8 cellular contexts compared by ENCODE assay signal in genomic region chr9:18473551-18474279, GRCh38. TPM values are rescaled to one million over a fixed set of nuclear protein-coding genes. Genes with fewer than 3 reads are reported as not detected.
DNase-seq lines count a peak whose midpoint lies in the region; ATAC-seq lines count a peak whose summit lies in the region.

ADAMTSL1 (plus strand) TSS chr9:18474153; CDS start chr9:18474233, 80 bp downstream.

- intact Hi-C loops in Right ventricle myocardium inferior (cut with DNase I) (no loop called here), cardiac septum (cut with DNase I) (loop anchor here (10.0 kb wide), 1 partner anchor 311 kb away; no protein-coding TSS in a partner anchor), aorta (cut with DNase I) (no loop called here)

- H3K27ac Mint-ChIP-seq in stimulated activated effector memory CD8-positive, alpha-beta T cell treated with anti-CD3 and anti-CD28 coated beads, Interleukin-12 subunit alpha, Interleukin-12 subunit beta, amount 100 ng/mL, for 72 hours = no peak within 1 kb of the TSS

- H3K4me3 Mint-ChIP-seq in stimulated activated effector memory CD8-positive, alpha-beta T cell treated with anti-CD3 and anti-CD28 coated beads, Interleukin-12 subunit alpha, Interleukin-12 subunit beta, amount 100 ng/mL, for 72 hours = no peak within 1 kb of the TSS

- H2BK120ac ChIP-seq in mesendoderm (ENCODE audit: low read depth, low read length) = no peak within 1 kb of the TSS

- no peak within 1 kb of the TSS for H2BK15ac ChIP-seq in mesendoderm (replicated peaks; ENCODE audit: low read depth)

- H3K36me3 Mint-ChIP-seq in stimulated activated effector memory CD8-positive, alpha-beta T cell treated with anti-CD3 and anti-CD28 coated beads, Interleukin-12 subunit alpha, Interleukin-12 subunit beta, amount 100 ng/mL, for 72 hours = no peaks in the 10 kb centered on the region

- no peak within 1 kb of the TSS for H3K23ac ChIP-seq in mesendoderm (ENCODE audit: low read length)

- H3K27me3 ChIP-seq in mesendoderm (ENCODE audit: insufficient read depth, low read length, poor library complexity) = no peaks in the 10 kb centered on the region
- no peaks in the 10 kb centered on the region for H3K27me3 ChIP-seq in aorta (ENCODE audit: control insufficient read depth in 1 of 2, insufficient read depth in 2 of 2, low read length in 1 of 2)

- H3K4me2 ChIP-seq in mesendoderm (ENCODE audit: low read length) = peak within 1 kb of the TSS; percentile 71

- H3K18ac ChIP-seq in mesendoderm (ENCODE audit: low read length) = no peak within 1 kb of the TSS

- H3K4ac ChIP-seq in mesendoderm (ENCODE audit: low read depth, low read length) = no peak within 1 kb of the TSS

- no peaks in the 10 kb centered on the region for H3K79me2 ChIP-seq in mesendoderm (ENCODE audit: control insufficient read depth, insufficient read depth, low read length)

- H2BK5ac ChIP-seq in mesendoderm (ENCODE audit: low read length) = no peak within 1 kb of the TSS

- H3K27ac ChIP-seq in mesendoderm (ENCODE audit: low read depth, low read length) (no peak within 1 kb of the TSS), aorta (ENCODE audit: low read depth in 1 of 2, low read length in 2 of 2) (peak within 1 kb of the TSS; percentile 69 to 90)

- ATAC-seq in Right ventricle myocardium inferior (peak; percentile 82), aorta (ENCODE audit: low FRiP score) (peak; percentile 46)
- ATAC-seq in stimulated activated effector memory CD8-positive, alpha-beta T cell treated with anti-CD3 and anti-CD28 coated beads, Interleukin-12 subunit alpha, Interleukin-12 subunit beta, amount 100 ng/mL, for 72 hours = no peak

- no peak within 1 kb of the TSS for H4K5ac ChIP-seq in mesendoderm (ENCODE audit: low read length)

- peak within 1 kb of the TSS; percentile 39 for H3K9ac ChIP-seq in mesendoderm (ENCODE audit: low read length)

- peaks cover 5% of the 10 kb centered on the region for H3K4me1 ChIP-seq in mesendoderm (ENCODE audit: control insufficient read depth, low read depth, low read length)
- H3K4me1 ChIP-seq in aorta (ENCODE audit: control insufficient read depth in 1 of 2, insufficient read depth in 2 of 2, low read length in 2 of 2) = peaks cover 2 to 4% of the 10 kb centered on the region in 2 donors

- no peaks in the 10 kb centered on the region for H3K36me3 ChIP-seq in mesendoderm (ENCODE audit: control insufficient read depth, insufficient read depth, low read length)
- no peaks in the 10 kb centered on the region for H3K36me3 ChIP-seq in aorta (ENCODE audit: control insufficient read depth in 1 of 2, insufficient read depth in 2 of 2, low read length in 1 of 2)

- H3K79me1 ChIP-seq in mesendoderm (ENCODE audit: low read length) = no peaks in the 10 kb centered on the region

- peak within 1 kb of the TSS; percentile 58 for H3K56ac ChIP-seq in mesendoderm (ENCODE audit: low read length)

- no peak for DNase-seq in Right ventricle myocardium inferior (ENCODE audit: missing footprints)
- no peak for DNase-seq in cardiac septum (ENCODE audit: low spot score)
- DNase-seq in mesendoderm = peak; percentile 93
- peak; percentile 50 to 79 for DNase-seq in aorta
- no peak for DNase-seq in stimulated activated effector memory CD8-positive, alpha-beta T cell treated with anti-CD3 and anti-CD28 coated beads, Interleukin-12 subunit alpha, Interleukin-12 subunit beta, amount 100 ng/mL, for 72 hours (ENCODE audit: low spot score in 2 of 2)
- no peak for DNase-seq in activated CD4-positive, alpha-beta T cell treated with anti-CD3 and anti-CD28 coated beads, Interleukin-2, amount 50 U/mL, for 4 hours
- no peak for DNase-seq in stimulated activated naive CD4-positive, alpha-beta T cell (lab: John Stamatoyannopoulos, UW)

- no peak within 1 kb of the TSS for H3K4me3 ChIP-seq in mesendoderm (ENCODE audit: low read length)
- peak within 1 kb of the TSS; percentile 49 to 88 for H3K4me3 ChIP-seq in aorta (ENCODE audit: low read length in 2 of 2)

- H3K9me3 ChIP-seq in aorta (ENCODE audit: control insufficient read depth, low read length) = no peaks in the 10 kb centered on the region

- no CpG with 5 or more reads among the region's 14 CpGs for WGBS in mesendoderm (ENCODE audit: extremely low coverage, insufficient coverage, low lambda C conversion rate)
- WGBS in aorta, 2 donors = 8 to 9% methylated on average over 14 of the region's 14 CpGs

- H3K9me3 Mint-ChIP-seq in stimulated activated effector memory CD8-positive, alpha-beta T cell treated with anti-CD3 and anti-CD28 coated beads, Interleukin-12 subunit alpha, Interleukin-12 subunit beta, amount 100 ng/mL, for 72 hours = no peaks in the 10 kb centered on the region

- H2AK5ac ChIP-seq in mesendoderm (ENCODE audit: low read length) = no peak within 1 kb of the TSS

- H3K4me1 Mint-ChIP-seq in stimulated activated effector memory CD8-positive, alpha-beta T cell treated with anti-CD3 and anti-CD28 coated beads, Interleukin-12 subunit alpha, Interleukin-12 subunit beta, amount 100 ng/mL, for 72 hours = no peaks in the 10 kb centered on the region

- H4K8ac ChIP-seq in mesendoderm (ENCODE audit: low read depth, low read length) = no peak within 1 kb of the TSS

- in situ Hi-C loops in endometrial microvascular endothelial cells (cut with HindIII; ENCODE audit: inconsistent ontology term, low pct_unique_long_range_greater_than_20kb, low sequenced_read_pairs) = no loop called here

RNA-seq across cellular contexts. Expression of gene ADAMTSL1, which starts in this region (rescaled TPM):
- total RNA-seq in Right ventricle myocardium inferior (1.9 TPM), cardiac septum (2.1 TPM), endometrial microvascular endothelial cells (ENCODE audit: inconsistent ontology term) (108 TPM), aorta (10 to 100 TPM; 50.4 to 54.2 TPM)
- 0.56 TPM for polyA plus RNA-seq in mesendoderm (2013, experiment 1 of 2)
- 0.56 TPM for polyA plus RNA-seq in mesendoderm (2013, experiment 2 of 2)
- polyA plus RNA-seq in aorta = 1 to 10 TPM; 6.6 to 9.5 TPM

Comparison
In these comparisons a context has a peak if more than half of its experiments do, and no peak if none do; other contexts are left out.
1. RNA of gene ADAMTSL1 (total RNA-seq): 108 TPM in endometrial microvascular endothelial cells (single experiment) and 50.4 to 54.2 TPM in aorta; 2.1 TPM in cardiac septum (single experiment) and 1.9 TPM in Right ventricle myocardium inferior (single experiment); every median in the first group is over 10 times any median in the second.
2. DNase-seq: peak in mesendoderm (single experiment) and aorta (2 of 2); none in Right ventricle myocardium inferior (single experiment), cardiac septum (single experiment), stimulated activated effector memory CD8-positive, alpha-beta T cell treated with anti-CD3 and anti-CD28 coated beads, Interleukin-12 subunit alpha, Interleukin-12 subunit beta, amount 100 ng/mL, for 72 hours (0 of 2), activated CD4-positive, alpha-beta T cell treated with anti-CD3 and anti-CD28 coated beads, Interleukin-2, amount 50 U/mL, for 4 hours (0 of 2) and stimulated activated naive CD4-positive, alpha-beta T cell (0 of 6).